In genomic region chr19:10339380-10339960, GRCh38 we compare ENCODE assay signal across 10 cellular contexts. TPM values are rescaled to one million over a fixed set of nuclear protein-coding genes. Genes with fewer than 3 reads are reported as not detected.
A peak's percentile ranks its signal among the peaks of the same experiment; 100 is the strongest.
DNase-seq lines count a peak whose midpoint lies in the region; ATAC-seq and TF ChIP-seq lines count a peak whose summit lies in the region.
"Had no signal": no experiment of that assay in that cellular context is flagged by ENCODE, and none has a peak within 500 bp of the region (broad histone marks: within the 10 kb centered on the region; RNA-seq: fewer than 3 reads in every experiment).

Gene ICAM3, minus strand, starts transcription at chr19:10339624. Its CDS starts 10 bp downstream, at chr19:10339614.

- DNase-seq in activated gamma-delta T cell treated with Interleukin-2 at 50 U/mL for 16 hours (peak; percentile 68), activated gamma-delta T cell (lab: John Stamatoyannopoulos, UW) (no peak), PC-9 (no peak), natural killer cell (peak; percentile 49), NK-92 (lab: John Stamatoyannopoulos, UW; ENCODE audit: unreplicated experiment) (no peak), NCI-H774 (lab: John Stamatoyannopoulos, UW) (no peak), NCI-H1417 (lab: John Stamatoyannopoulos, UW) (no peak)
- DNase-seq in activated naive CD4-positive, alpha-beta T cell (lab: John Stamatoyannopoulos, UW) = peak; percentile 20 to 61 (median 34)

- peak within 1 kb of the TSS; percentile 95 for H3K4me3 Mint-ChIP-seq in natural killer cell

- no peaks in the 10 kb centered on the region for H3K4me1 ChIP-seq in PC-9 (replicated peaks; ENCODE audit: insufficient read depth)

- H3K79me2 ChIP-seq in PC-9 (ENCODE audit: low read depth) = no peaks in the 10 kb centered on the region

- no peaks in the 10 kb centered on the region for H3K27me3 Mint-ChIP-seq in natural killer cell (ENCODE audit: low read depth in 2 of 2)

- BruUV-seq in PC-9 (replicated peaks; lab: Mats Ljungman, UMichigan) = no TSS peak

- H3K4me1 Mint-ChIP-seq in natural killer cell = peaks cover 15 to 24% of the 10 kb centered on the region in 2 donors

- H3K27me3 ChIP-seq in PC-9 (ENCODE audit: insufficient read depth, low read depth) = no peaks in the 10 kb centered on the region
- H3K27me3 ChIP-seq: body of pancreas had no signal

- intact Hi-C loops in PC-9 (cut with micrococcal nuclease; ENCODE audit: unreplicated experiment) = no loop called here
- intact Hi-C loops in natural killer cell (cut with micrococcal nuclease) = loop anchor here (2.0 kb wide), 1 partner anchor 71 kb away; no protein-coding TSS in a partner anchor

- H3K9me3 Mint-ChIP-seq in natural killer cell = no peaks in the 10 kb centered on the region

- CTCF ChIA-PET in PC-9 (lab: Charles Lee) = interaction anchor here (0.6 kb wide), 1 partner anchor 64 kb away, joined by 4 read pairs; no protein-coding TSS in a partner anchor

- no peaks in the 10 kb centered on the region for H4K20me1 ChIP-seq in PC-9 (ENCODE audit: insufficient read depth)

- H2AFZ ChIP-seq in PC-9 = no peak within 1 kb of the TSS

- peak within 1 kb of the TSS; percentile 82 to 92 for H3K27ac Mint-ChIP-seq in natural killer cell

- H3K36me3 ChIP-seq in PC-9 (ENCODE audit: low read depth) = no peaks in the 10 kb centered on the region

- no peaks in the 10 kb centered on the region for H3K36me3 Mint-ChIP-seq in natural killer cell

- no peaks in the 10 kb centered on the region for H3K9me2 ChIP-seq in PC-9 (ENCODE audit: insufficient read depth)

- H3K4me3 ChIP-seq in PC-9 = no peak within 1 kb of the TSS
- H3K4me3 ChIP-seq: A549, body of pancreas had no signal

- H3F3A ChIP-seq in PC-9 (ENCODE audit: insufficient read depth, low read depth) = 0 out of 2 replicates have a peak, but pooled peaks cover 2% of the 10 kb centered on the region

- TF ChIP-seq CTCF in PC-9 (conservative IDR thresholded peaks at IDR 0.05) (no peak), natural killer cell (IDR thresholded peaks at IDR 0.05) (no peak)

- no peaks in the 10 kb centered on the region for H3K9me3 ChIP-seq in PC-9 (ENCODE audit: insufficient read depth, low read depth)
- H3K9me3 ChIP-seq: A549, body of pancreas had no signal

- no peak within 1 kb of the TSS for H3K4me2 ChIP-seq in PC-9
- H3K4me2 ChIP-seq: A549 had no signal

- ATAC-seq in natural killer cell = peak; percentile 90 to 96 (median 94)
- ATAC-seq: A549, body of pancreas had no signal

- no peak within 1 kb of the TSS for H3K27ac ChIP-seq in PC-9
- H3K27ac ChIP-seq: A549, body of pancreas had no signal

- POLR2A ChIA-PET in PC-9 (lab: Charles Lee; ENCODE audit: unreplicated experiment) = no interaction called here

RNA-seq across cellular contexts. Expression of gene ICAM3, which starts in this region (rescaled TPM):
- total RNA-seq in PC-9 (2021) (14.0 and 22.7 TPM in 2 replicates), natural killer cell (100 to 1,000 TPM; 189 to 224 (median 199) TPM)

Comparison
In these comparisons a context has a peak if more than half of its experiments do, and no peak if none do; other contexts are left out.
1. DNase-seq: peak in activated gamma-delta T cell treated with Interleukin-2 at 50 U/mL for 16 hours (single experiment), activated naive CD4-positive, alpha-beta T cell (4 of 4) and natural killer cell (single experiment); none in activated gamma-delta T cell (single experiment), PC-9 (0 of 2), NK-92 (single experiment), NCI-H774 (single experiment) and NCI-H1417 (0 of 3).